8 cellular contexts compared by ENCODE assay signal in the genomic region with DNA sequence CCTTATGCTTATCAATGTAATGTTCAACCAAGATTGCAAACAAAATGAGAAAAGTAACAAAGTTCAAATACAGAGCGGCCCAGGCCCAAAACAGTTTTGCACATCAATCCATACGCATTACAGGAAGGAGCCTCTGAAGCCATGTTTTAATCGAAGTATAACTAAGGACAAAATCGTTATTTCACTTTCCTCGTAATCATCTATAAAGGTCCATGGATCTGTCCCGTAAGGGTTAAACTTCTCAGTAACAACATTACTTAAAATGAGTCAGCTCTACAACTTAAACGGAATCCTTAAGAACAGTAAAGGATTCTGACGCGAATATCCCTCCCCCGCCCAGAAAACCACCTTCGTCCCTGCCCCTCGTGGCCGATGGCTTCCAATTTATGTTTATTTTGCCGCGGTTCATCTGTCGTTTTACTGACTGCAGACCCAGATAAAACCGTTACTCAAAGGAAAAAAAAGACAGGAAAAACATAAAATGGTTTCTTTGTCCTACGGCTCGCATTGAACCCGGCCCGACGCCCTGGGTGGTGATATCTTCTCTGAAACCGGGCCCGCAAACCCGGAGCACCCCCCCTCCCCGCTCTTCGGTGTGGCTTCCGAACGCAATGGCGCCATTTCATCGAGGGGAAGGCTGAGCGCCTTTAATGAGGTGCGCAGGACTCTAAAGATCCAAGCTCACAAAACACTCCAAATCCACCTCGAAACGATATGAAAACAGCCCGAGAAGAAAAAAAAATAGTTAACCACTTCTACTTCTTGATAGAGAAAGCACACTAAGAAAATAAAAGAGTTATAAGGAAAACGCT. TPM values are rescaled to one million over a fixed set of nuclear protein-coding genes. Genes with fewer than 3 reads are reported as not detected.
DNase-seq lines count a peak whose midpoint lies in the region; ATAC-seq and TF ChIP-seq lines count a peak whose summit lies in the region.

No MANE protein-coding gene starts in this region.

- peak overlapping the region; percentile 99 for H3K4me3 Mint-ChIP-seq in osteocyte (ENCODE audit: unreplicated experiment)

- intact Hi-C loops in thyroid gland (cut with DNase I): no loop called here

- peak; percentile 69 for DNase-seq in NCI-H345 (lab: John Stamatoyannopoulos, UW)
- DNase-seq in NCI-H345 treated with DMSO at 0.1 percent for 48 hours (lab: John Stamatoyannopoulos, UW; ENCODE audit: unreplicated experiment): no peak
- DNase-seq in Peyer's patch: peak; percentile 74 to 88 (median 78)
- peak in 3 of 4 experiments; percentile 48 to 59 (median 58) for DNase-seq in activated naive CD4-positive, alpha-beta T cell (lab: John Stamatoyannopoulos, UW)
- DNase-seq in glomerular visceral epithelial cell (ENCODE audit: extremely low spot score): peak; percentile 55
- DNase-seq in osteocyte (ENCODE audit: extremely low spot score, unreplicated experiment): no peak
- peak; percentile 71 to 76 for DNase-seq in thyroid gland

- TF ChIP-seq POLR2A in Peyer's patch (IDR thresholded peaks at IDR 0.05): peak in 1 of 2 donors; percentile 49
- peak in 1 of 2 donors; percentile 69 for TF ChIP-seq POLR2A in thyroid gland (IDR thresholded peaks at IDR 0.05)

- H3K4me1 ChIP-seq in Peyer's patch (peaks cover 3 to 51% (median 23%) of the 10 kb centered on the region in 4 donors), thyroid gland (peaks cover 25 to 35% of the 10 kb centered on the region in 2 donors)

- H3K9me3 ChIP-seq in Peyer's patch (no peaks in the 10 kb centered on the region), thyroid gland (no peaks in the 10 kb centered on the region)

- peak overlapping the region; percentile 85 to 100 (median 95) for H3K4me3 ChIP-seq in Peyer's patch
- peak overlapping the region; percentile 61 to 96 (median 86) for H3K4me3 ChIP-seq in thyroid gland (replicated peaks in 1 of 3)

- TF ChIP-seq CTCF in Peyer's patch (IDR thresholded peaks at IDR 0.05): no peak
- no peak for TF ChIP-seq CTCF in osteocyte (IDR thresholded peaks at IDR 0.05)
- no peak for TF ChIP-seq CTCF in thyroid gland (IDR thresholded peaks at IDR 0.05)

- H3K27ac ChIP-seq in Peyer's patch: peak overlapping the region; percentile 99 to 100 (median 100)
- H3K27ac ChIP-seq in thyroid gland: peak overlapping the region; percentile 99 to 100 (median 99)

- WGBS in thyroid gland, 2 donors: 0% methylated on average over 37 of the region's 37 CpGs

- peak overlapping the region; percentile 100 for H3K27ac Mint-ChIP-seq in osteocyte (ENCODE audit: unreplicated experiment)

- no peaks in the 10 kb centered on the region for H3K27me3 Mint-ChIP-seq in osteocyte (ENCODE audit: unreplicated experiment)

- H3K4me1 Mint-ChIP-seq in osteocyte (ENCODE audit: unreplicated experiment): peaks cover 47% of the 10 kb centered on the region

- H3K27me3 ChIP-seq in Peyer's patch: no peaks in the 10 kb centered on the region
- no peaks in the 10 kb centered on the region for H3K27me3 ChIP-seq in thyroid gland

- no peak for ATAC-seq in HG02885 (IDR thresholded peaks at IDR 0.05; ENCODE audit: poor library complexity, unreplicated experiment)

- peaks cover 55% of the 10 kb centered on the region for H3K36me3 Mint-ChIP-seq in osteocyte (ENCODE audit: unreplicated experiment)

- peaks cover 0 to 33% (median 0%) of the 10 kb centered on the region in 3 donors for H3K36me3 ChIP-seq in Peyer's patch
- peaks cover 26 to 28% of the 10 kb centered on the region in 2 donors for H3K36me3 ChIP-seq in thyroid gland

- no peaks in the 10 kb centered on the region for H3K9me3 Mint-ChIP-seq in osteocyte (ENCODE audit: unreplicated experiment)

RNA-seq across cellular contexts. Expression of gene HNRNPA2B1, which starts 1.0 kb away (rescaled TPM):
- total RNA-seq in Peyer's patch (100 to 1,000 TPM; 184 to 526 (median 228) TPM), osteocyte (484 and 495 TPM in 2 replicates), thyroid gland (100 to 1,000 TPM; 192 to 303 (median 239) TPM)

RNA-seq across cellular contexts. Expression of gene CBX3, which starts 2.0 kb away (rescaled TPM):
- 100 to 1,000 TPM in 1 of 4 donors, 10 to 100 TPM in 3; 53.9 to 112 (median 68.6) TPM for total RNA-seq in Peyer's patch
- 133 and 135 TPM in 2 replicates for total RNA-seq in osteocyte
- total RNA-seq in thyroid gland: 10 to 100 TPM; 41.6 to 72.3 (median 55.6) TPM

RNA-seq across cellular contexts. Expression of gene NFE2L3, which starts 47.5 kb away (rescaled TPM):
- 10 to 100 TPM in 1 of 4 donors, 1 to 10 TPM in 3; 5.3 to 10.5 (median 6.6) TPM for total RNA-seq in Peyer's patch
- 0.55 and 0.78 TPM in 2 replicates for total RNA-seq in osteocyte
- total RNA-seq in thyroid gland: 1 to 10 TPM in 2 of 4 donors, under 1 TPM in 2; 0.33 to 1.4 (median 0.98) TPM

Comparison
In these comparisons a context has a peak if more than half of its experiments do, and no peak if none do; other contexts are left out.
1. DNase-seq: peak in NCI-H345 (single experiment), Peyer's patch (3 of 3), activated naive CD4-positive, alpha-beta T cell (3 of 4), glomerular visceral epithelial cell (single experiment) and thyroid gland (2 of 2); none in NCI-H345 treated with DMSO at 0.1 percent for 48 hours (single experiment) and osteocyte (single experiment).